ENCODE assay signal across 11 cellular contexts in genomic region chr6:37514840-37515239, GRCh38. TPM values are rescaled to one million over a fixed set of nuclear protein-coding genes. Genes with fewer than 3 reads are reported as not detected.
DNase-seq lines count a peak whose midpoint lies in the region; ATAC-seq, FAIRE-seq and TF ChIP-seq lines count a peak whose summit lies in the region.
"Had no signal": no experiment of that assay in that cellular context is flagged by ENCODE, and none has a peak within 500 bp of the region (broad histone marks: within the 10 kb centered on the region; RNA-seq: fewer than 3 reads in every experiment).

No MANE protein-coding gene starts in this region.

- H2AK5ac ChIP-seq in H1 (ENCODE audit: low read depth, low read length): no peak overlapping the region

- TF ChIP-seq POLR2A in H1 (IDR thresholded peaks at IDR 0.05; ENCODE audit: control extremely low read depth in 1 of 2, low read depth in 2 of 2, low read length in 2 of 2) (no peak), vagina (IDR thresholded peaks at IDR 0.05) (no peak)

- H3K9me3 ChIP-seq in Panc1 (ENCODE audit: control insufficient read depth, insufficient read depth, low read depth, low read length) (no peaks in the 10 kb centered on the region), H1 (ENCODE audit: insufficient read depth in 2 of 2, low read depth in 1 of 2, low read length in 1 of 2) (no peaks in the 10 kb centered on the region), vagina (no peaks in the 10 kb centered on the region)

- DNase-seq in activated naive CD4-positive, alpha-beta T cell treated with Interleukin-2 at 50 U/mL for 16 hours: no peak
- DNase-seq in Panc1 (ENCODE audit: low read depth, low spot score): no peak
- no peak for DNase-seq in H1 (ENCODE audit: low read depth in 1 of 2, low spot score in 2 of 2)
- no peak for DNase-seq in stimulated activated naive CD8-positive, alpha-beta T cell treated with anti-CD3 and anti-CD28 coated beads, Interleukin-15, amount 100 ng/mL, for 72 hours
- no peak for DNase-seq in 8988T
- no peak for DNase-seq in vagina (ENCODE audit: extremely low spot score in 2 of 2)
- DNase-seq: activated gamma-delta T cell, NCI-H510A treated with DMSO at 0.1 percent for 48 hours had no signal

- H3K4me2 ChIP-seq in H1 (ENCODE audit: insufficient read depth in 1 of 2, low read depth in 2 of 2, low read length in 2 of 2): no peak overlapping the region

- FAIRE-seq in H1 (lab: Jason Lieb, UNC): no peak
- FAIRE-seq: colon had no signal

- no peaks in the 10 kb centered on the region for H3K79me2 ChIP-seq in H1 (ENCODE audit: control insufficient read depth in 1 of 2, insufficient read depth in 2 of 2, low read length in 2 of 2)

- no peaks in the 10 kb centered on the region for H3K9me3 Mint-ChIP-seq in activated naive CD4-positive, alpha-beta T cell treated with anti-CD3 and anti-CD28 coated beads, Interleukin-2, amount 50 U/mL, for 24 hours
- H3K9me3 Mint-ChIP-seq in stimulated activated naive CD8-positive, alpha-beta T cell treated with anti-CD3 and anti-CD28 coated beads, Interleukin-15, amount 100 ng/mL, for 72 hours: peaks cover 0 to 1% of the 10 kb centered on the region in 2 donors

- H2AFZ ChIP-seq in H1 (ENCODE audit: low read length): no peak overlapping the region

- peaks cover 89% of the 10 kb centered on the region for H3K4me1 Mint-ChIP-seq in activated naive CD4-positive, alpha-beta T cell treated with anti-CD3 and anti-CD28 coated beads, Interleukin-2, amount 50 U/mL, for 24 hours
- H3K4me1 Mint-ChIP-seq in stimulated activated naive CD8-positive, alpha-beta T cell treated with anti-CD3 and anti-CD28 coated beads, Interleukin-15, amount 100 ng/mL, for 72 hours: peaks cover 88% of the 10 kb centered on the region

- no peaks in the 10 kb centered on the region for H4K20me1 ChIP-seq in H1 (replicated peaks in 1 of 2; ENCODE audit: control insufficient read depth in 1 of 2, insufficient read depth in 2 of 2, low read length in 2 of 2)

- H3K27ac ChIP-seq in Panc1 (ENCODE audit: low read length): peak overlapping the region; percentile 91
- H3K27ac ChIP-seq in H1 (ENCODE audit: low read depth, low read length): no peak overlapping the region
- no peak overlapping the region for H3K27ac ChIP-seq in vagina

- POLR2A ChIA-PET in Panc1 (lab: Charles Lee) (no interaction called here), H1 (lab: Charles Lee; ENCODE audit: partially characterized antibody) (interaction anchor here (1.6 kb wide), 1 partner anchor 21 kb away, joined by 4 read pairs; no protein-coding TSS in a partner anchor)

- H3K79me1 ChIP-seq in H1 (ENCODE audit: low read depth, low read length): no peaks in the 10 kb centered on the region

- peaks cover 5% of the 10 kb centered on the region for H3K23me2 ChIP-seq in H1 (ENCODE audit: low read depth, low read length)

- H3K14ac ChIP-seq in H1 (ENCODE audit: insufficient read length): no peak overlapping the region

- peak overlapping the region; percentile 75; the same call in 1 of the 2 replicates for H2BK15ac ChIP-seq in H1 (ENCODE audit: low read length)

- no peak overlapping the region for H3K23ac ChIP-seq in H1 (ENCODE audit: insufficient read length)

- peaks cover 5% of the 10 kb centered on the region for H3K36me3 Mint-ChIP-seq in activated naive CD4-positive, alpha-beta T cell treated with anti-CD3 and anti-CD28 coated beads, Interleukin-2, amount 50 U/mL, for 24 hours

- ATAC-seq in Panc1 (no peak), SK-N-SH treated with all-trans-retinoic acid at 6 μM for 48 hours (no peak)
- ATAC-seq in stimulated activated naive CD8-positive, alpha-beta T cell treated with anti-CD3 and anti-CD28 coated beads, Interleukin-15, amount 100 ng/mL, for 72 hours: no peak

- no peaks in the 10 kb centered on the region for H3K27me3 Mint-ChIP-seq in activated naive CD4-positive, alpha-beta T cell treated with anti-CD3 and anti-CD28 coated beads, Interleukin-2, amount 50 U/mL, for 24 hours
- no peaks in the 10 kb centered on the region for H3K27me3 Mint-ChIP-seq in stimulated activated naive CD8-positive, alpha-beta T cell treated with anti-CD3 and anti-CD28 coated beads, Interleukin-15, amount 100 ng/mL, for 72 hours

- no peak overlapping the region for H3K9ac ChIP-seq in H1 (replicated peaks in 1 of 4; ENCODE audit: extremely low read depth in 1 of 4, low read depth in 3 of 4, low read length in 3 of 4)

- H3K18ac ChIP-seq in H1 (ENCODE audit: extremely low read depth, low read length): no peak overlapping the region; the same call in 1 of the 2 replicates

- H4K5ac ChIP-seq in H1 (ENCODE audit: insufficient read length, low read depth, low read length): no peak overlapping the region

- H2BK12ac ChIP-seq in H1 (ENCODE audit: low read depth, low read length): 0 out of 2 replicates have a peak overlapping the region, but pooled peaks have one; percentile 45

- TF ChIP-seq CTCF in Panc1 (IDR thresholded peaks at IDR 0.05): no peak
- no peak for TF ChIP-seq CTCF in H1 (IDR thresholded peaks at IDR 0.05; ENCODE audit: control extremely low read depth in 1 of 3, insufficient read depth in 1 of 3, low read depth in 1 of 3, low read length in 3 of 3)
- TF ChIP-seq CTCF in vagina (IDR thresholded peaks at IDR 0.05): no peak

- 0 out of 2 replicates have a peak overlapping the region, but pooled peaks have one; percentile 57 for H2BK20ac ChIP-seq in H1 (ENCODE audit: low read length)

- in situ Hi-C loops in Panc1 (cut with HindIII; ENCODE audit: low pct_unique_long_range_greater_than_20kb, low sequenced_read_pairs): no loop called here

- CTCF ChIA-PET in Panc1 (lab: Charles Lee): interaction anchor here (0.6 kb wide), 1 partner anchor 30 kb away, joined by 19 read pairs; no protein-coding TSS in a partner anchor
- CTCF ChIA-PET in H1 (lab: Charles Lee; ENCODE audit: partially characterized antibody): interaction anchor here (0.9 to 2.8 kb wide), 2 partner anchors 12 to 27 kb away, joined by 3 to 14 read pairs; no protein-coding TSS in a partner anchor

- peaks cover 68% of the 10 kb centered on the region for H3K4me1 ChIP-seq in Panc1 (ENCODE audit: control insufficient read depth, insufficient read depth, low read length)
- peaks cover 2 to 48% (median 39%) of the 10 kb centered on the region in 4 experiments for H3K4me1 ChIP-seq in H1 (replicated peaks in 1 of 4; ENCODE audit: control insufficient read depth in 3 of 4, insufficient read depth in 4 of 4, low read length in 3 of 4)
- peaks cover 21% of the 10 kb centered on the region for H3K4me1 ChIP-seq in vagina

- H3K4me3 ChIP-seq in Panc1 (ENCODE audit: low read depth in 2 of 2, low read length in 2 of 2) (peak overlapping the region in 1 of 2 experiments; percentile 15; a peak in 2 of 4 replicates), H1 (ENCODE audit: extremely low read depth in 1 of 4, insufficient read depth in 2 of 4, low read depth in 3 of 4, low read length in 4 of 4) (no peak overlapping the region), vagina (no peak overlapping the region)

- 85% methylated on average over 6 of the region's 7 CpGs; no CpG with 5 or more reads in 1 of the 2 experiments for WGBS in H1 (ENCODE audit: extremely low coverage in 1 of 2, insufficient coverage in 1 of 2, insufficient read length in 1 of 2, insufficient replicate concordance in 2 of 2, low coverage in 1 of 2, low lambda C conversion rate in 2 of 2, missing lambda C conversion rate in 1 of 2), 2 experiments

- H3K4me3 Mint-ChIP-seq in activated naive CD4-positive, alpha-beta T cell treated with anti-CD3 and anti-CD28 coated beads, Interleukin-2, amount 50 U/mL, for 24 hours: peak overlapping the region; percentile 61
- peak overlapping the region; percentile 93 for H3K4me3 Mint-ChIP-seq in stimulated activated naive CD8-positive, alpha-beta T cell treated with anti-CD3 and anti-CD28 coated beads, Interleukin-15, amount 100 ng/mL, for 72 hours

- H4K8ac ChIP-seq in H1 (ENCODE audit: extremely low read depth, insufficient read depth, low read length): no peak overlapping the region

- H3K27me3 ChIP-seq in Panc1 (ENCODE audit: control insufficient read depth, insufficient read depth, low read length): no peaks in the 10 kb centered on the region
- peaks cover 0 to 29% (median 21%) of the 10 kb centered on the region in 4 experiments; a peak in 6 of 7 replicates for H3K27me3 ChIP-seq in H1 (replicated peaks in 1 of 4; ENCODE audit: control insufficient read depth in 3 of 4, extremely low read depth in 1 of 4, insufficient read depth in 3 of 4, low read length in 3 of 4)
- H3K27me3 ChIP-seq in vagina: no peaks in the 10 kb centered on the region

- H2BK120ac ChIP-seq in H1 (replicated peaks; ENCODE audit: low read depth, low read length): no peak overlapping the region

- peak overlapping the region; percentile 99 for H3K27ac Mint-ChIP-seq in activated naive CD4-positive, alpha-beta T cell treated with anti-CD3 and anti-CD28 coated beads, Interleukin-2, amount 50 U/mL, for 24 hours
- H3K27ac Mint-ChIP-seq in stimulated activated naive CD8-positive, alpha-beta T cell treated with anti-CD3 and anti-CD28 coated beads, Interleukin-15, amount 100 ng/mL, for 72 hours: peak overlapping the region; percentile 99

- TF ChIP-seq RAD21 in H1 (IDR thresholded peaks at IDR 0.05 in 1 of 2, conservative IDR thresholded peaks at IDR 0.05 in 1 of 2; ENCODE audit: low read depth in 2 of 2, low read length in 2 of 2): no peak

- H4K91ac ChIP-seq in H1 (replicated peaks; ENCODE audit: insufficient read length, low read length): peak overlapping the region; percentile 44

- H3K36me3 ChIP-seq in Panc1 (ENCODE audit: control insufficient read depth, insufficient read depth, low read length) (no peaks in the 10 kb centered on the region), H1 (ENCODE audit: control insufficient read depth in 2 of 4, insufficient read depth in 4 of 4, low read length in 3 of 4) (no peaks in the 10 kb centered on the region), vagina (no peaks in the 10 kb centered on the region)

- H2BK5ac ChIP-seq in H1 (ENCODE audit: low read depth, low read length): no peak overlapping the region

- no TSS peak for BruUV-seq in Panc1 (replicated peaks; lab: Mats Ljungman, UMichigan)

- intact Hi-C loops in Panc1 (cut with micrococcal nuclease; ENCODE audit: unreplicated experiment): no loop called here
- intact Hi-C loops in vagina (cut with DNase I): no loop called here

- H3K4ac ChIP-seq in H1 (replicated peaks; ENCODE audit: insufficient read length, low read depth, low read length): no peak overlapping the region

- no peak for TF ChIP-seq EP300 in H1 (IDR thresholded peaks at IDR 0.05; ENCODE audit: borderline replicate concordance in 1 of 2, low read depth in 2 of 2, low read length in 2 of 2)

- H3K56ac ChIP-seq in H1 (replicated peaks; ENCODE audit: insufficient read length, low read depth, low read length): no peak overlapping the region

RNA-seq across cellular contexts. Expression of gene CCDC167, which starts 15.1 kb away (rescaled TPM):
- total RNA-seq in Panc1 (2021; ENCODE audit: unreplicated experiment) (57.6 TPM), vagina (34.6 TPM)
- polyA plus RNA-seq in Panc1 (2012; ENCODE audit: insufficient read length): 48.1 TPM
- total RNA-seq in H1 (2021; fragmentation: NEBNext Ultra II Directional; extraction: Animal tissue kit (Norgen Biotek cat#: 25700)): 11.0 TPM in 2 replicates
- polyA plus RNA-seq in H1 (2011; rRNA removed): 20.6 and 26.5 TPM in 2 replicates
- polyA plus RNA-seq in H1 (2011; cell fraction: cytosol; rRNA removed): 28.8 TPM
- polyA plus RNA-seq in H1 (2011; cell fraction: nucleus; rRNA removed): 13.9 TPM
- 15.0 to 25.7 TPM (median 18.5 TPM) in 4 replicates for polyA plus RNA-seq in H1 (2012, experiment 1 of 2)
- polyA plus RNA-seq in H1 (2012, experiment 2 of 2): 41.9 TPM
- polyA plus RNA-seq in H1 (2013, experiment 1 of 2): 30.8 TPM
- 29.4 TPM for polyA plus RNA-seq in H1 (2013, experiment 2 of 2)
- polyA minus RNA-seq in H1 (2011; rRNA and poly(A)+ RNA removed): 4.4 and 4.8 TPM in 2 replicates
- not detected for polyA minus RNA-seq in H1 (2011; cell fraction: cytosol; rRNA and poly(A)+ RNA removed)
- polyA minus RNA-seq in H1 (2011; cell fraction: nucleus; rRNA and poly(A)+ RNA removed): 4.6 TPM
